ENCODE assay signal across 1 cellular context in the genomic region with DNA sequence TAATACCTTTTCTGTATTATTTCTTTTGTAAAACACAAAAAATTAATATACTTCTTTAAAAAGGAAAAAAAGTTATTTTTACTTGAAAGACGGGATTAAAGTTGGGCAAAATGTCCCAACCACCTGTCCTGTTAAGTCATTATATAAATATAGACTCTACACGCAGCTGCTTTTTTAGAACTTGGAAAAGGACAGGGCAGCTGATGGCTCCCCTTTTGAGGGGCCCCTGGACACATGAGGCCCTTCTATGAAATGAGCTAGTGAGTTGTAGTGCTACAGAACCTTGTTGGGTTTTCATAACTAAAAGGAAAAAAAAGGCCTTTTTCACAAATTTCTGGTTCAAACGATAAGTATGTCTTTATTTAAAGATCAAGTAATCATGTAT.
TF ChIP-seq lines count a peak whose summit lies in the region.

No MANE protein-coding gene starts in this region.

TF ChIP-seq in K562, 482 proteins besides CTCF, POLR2A, EP300 and RAD21:
- TF ChIP-seq RAD51 (IDR thresholded peaks at IDR 0.05; ENCODE audit: borderline replicate concordance, low read depth) (no peak), HNRNPH1 (optimal IDR thresholded peaks at IDR 0.05; ENCODE audit: low read depth, low read length) (no peak), HOXB6 (CRISPR knock-in tag; IDR thresholded peaks at IDR 0.05; ENCODE audit: borderline replicate concordance) (no peak), SPI1 (IDR thresholded peaks at IDR 0.05; ENCODE audit: borderline replicate concordance, low read depth, low read length) (no peak), MCM2 (IDR thresholded peaks at IDR 0.05; ENCODE audit: low read depth) (no peak), SMAD2 (IDR thresholded peaks at IDR 0.05; ENCODE audit: low read depth, low read length) (no peak), SRSF7 (optimal IDR thresholded peaks at IDR 0.05; ENCODE audit: low read depth, low read length) (no peak), PML (IDR thresholded peaks at IDR 0.05; ENCODE audit: low read length) (no peak), SMARCB1 (IDR thresholded peaks at IDR 0.05; ENCODE audit: insufficient read length, low read depth) (no peak)
